18 cellular contexts compared by ENCODE assay signal in genomic region chr2:127006962-127007361, GRCh38.
DNase-seq lines count a peak whose midpoint lies in the region; ATAC-seq and TF ChIP-seq lines count a peak whose summit lies in the region.
"Had no signal": no experiment of that assay in that cellular context is flagged by ENCODE, and none has a peak within 500 bp of the region (broad histone marks: within the 10 kb centered on the region; RNA-seq: fewer than 3 reads in every experiment).

No MANE protein-coding gene starts in this region.

- intact Hi-C loops in PC-3 (cut with micrococcal nuclease) = no loop called here
- intact Hi-C loops in mucosa of descending colon (cut with DNase I, micrococcal nuclease) = no loop called here

- H2AFZ ChIP-seq in PC-3 (ENCODE audit: low read length) = no peak overlapping the region

- ATAC-seq in GM18867 (IDR thresholded peaks at IDR 0.05; ENCODE audit: unreplicated experiment) (peak; percentile 44), PC-3 (no peak), mucosa of descending colon (peak; percentile 24)

- H3K9me3 ChIP-seq in PC-3 (ENCODE audit: low read length) (no peaks in the 10 kb centered on the region), mucosa of descending colon (no peaks in the 10 kb centered on the region)

- H3K4me3 Mint-ChIP-seq in endothelial cell (ENCODE audit: unreplicated experiment) = no peak overlapping the region
- H3K4me3 Mint-ChIP-seq: CD4-positive, alpha-beta memory T cell had no signal

- no peaks in the 10 kb centered on the region for H4K20me1 ChIP-seq in PC-3 (ENCODE audit: low read length)

- BruUV-seq in PC-3 (replicated peaks; lab: Mats Ljungman, UMichigan) = no TSS peak

- H3K27ac Mint-ChIP-seq in endothelial cell (ENCODE audit: unreplicated experiment) = peak overlapping the region; percentile 92
- H3K27ac Mint-ChIP-seq: CD4-positive, alpha-beta memory T cell had no signal

- peak overlapping the region; percentile 54; the same call in 1 of the 2 replicates for H3K27ac ChIP-seq in PC-3 (ENCODE audit: low read length)
- H3K27ac ChIP-seq: A549 had no signal

- no peaks in the 10 kb centered on the region for H3K9me3 Mint-ChIP-seq in endothelial cell (ENCODE audit: unreplicated experiment)

- H3K9ac ChIP-seq in PC-3 (ENCODE audit: low read length) = no peak overlapping the region

- peaks cover 13% of the 10 kb centered on the region for H3K4me1 ChIP-seq in PC-3 (ENCODE audit: insufficient read depth, low read length)
- H3K4me1 ChIP-seq in mucosa of descending colon (ENCODE audit: low read depth) = no peaks in the 10 kb centered on the region

- peaks cover 9% of the 10 kb centered on the region for H3K27me3 Mint-ChIP-seq in endothelial cell (ENCODE audit: unreplicated experiment)

- H3K9me2 ChIP-seq in PC-3 (replicated peaks; ENCODE audit: low read length) = no peaks in the 10 kb centered on the region

- peak overlapping the region; percentile 58 for H3K4me2 ChIP-seq in PC-3 (ENCODE audit: low read length)

- H3K27me3 ChIP-seq in PC-3 (ENCODE audit: low read length) = no peaks in the 10 kb centered on the region; the same call in 1 of the 2 replicates

- POLR2A ChIA-PET in PC-3 (lab: Charles Lee; ENCODE audit: unreplicated experiment) = no interaction called here

- H3K36me3 Mint-ChIP-seq in endothelial cell (ENCODE audit: low read depth, unreplicated experiment) = peaks cover 4% of the 10 kb centered on the region
- H3K36me3 Mint-ChIP-seq: CD4-positive, alpha-beta memory T cell had no signal

- CTCF ChIA-PET in PC-3 (lab: Charles Lee) = no interaction called here

- no peak overlapping the region for H3K4me3 ChIP-seq in PC-3 (ENCODE audit: low read length)
- no peak overlapping the region for H3K4me3 ChIP-seq in mucosa of descending colon
- H3K4me3 ChIP-seq: A549 had no signal

- TF ChIP-seq CTCF in PC-3 (conservative IDR thresholded peaks at IDR 0.05; ENCODE audit: low read depth, low read length) (no peak), endothelial cell (IDR thresholded peaks at IDR 0.05; ENCODE audit: unreplicated experiment) (no peak), mucosa of descending colon (IDR thresholded peaks at IDR 0.05) (no peak)

- DNase-seq in PC-3 (no peak), endothelial cell (ENCODE audit: low spot score) (no peak), mucosa of descending colon (no peak), NCI-H1417 (lab: John Stamatoyannopoulos, UW) (no peak), GOT3 (lab: John Stamatoyannopoulos, UW) (no peak), NCI-H2107 (lab: John Stamatoyannopoulos, UW) (no peak)
- DNase-seq in stimulated activated CD4-positive, alpha-beta T cell treated with anti-CD3 and anti-CD28 coated beads, Interleukin-15, amount 100 ng/mL, for 24 hours = no peak
- DNase-seq: 8988T; C1 segment of cervical spinal cord; Calu3; CD4-positive, alpha-beta memory T cell; COR-L47; DMS53; DMS79 treated with DMSO at 0.1 percent for 48 hours; GF-D8; H7 had no signal

- no peaks in the 10 kb centered on the region for H3K36me3 ChIP-seq in PC-3 (ENCODE audit: low read depth, low read length)
- no peaks in the 10 kb centered on the region for H3K36me3 ChIP-seq in mucosa of descending colon (ENCODE audit: low read depth)

- H3F3A ChIP-seq in PC-3 (ENCODE audit: low read length, unreplicated experiment) = no peaks in the 10 kb centered on the region

- H3K79me2 ChIP-seq in PC-3 (ENCODE audit: low read length) = no peaks in the 10 kb centered on the region

- H3K4me1 Mint-ChIP-seq in endothelial cell (ENCODE audit: unreplicated experiment) = peaks cover 52% of the 10 kb centered on the region
- H3K4me1 Mint-ChIP-seq: CD4-positive, alpha-beta memory T cell had no signal
